Comparison of ENCODE assay signal across 8 cellular contexts in genomic region chr5:91556-92263, GRCh38. TPM values are rescaled to one million over a fixed set of nuclear protein-coding genes. Genes with fewer than 3 reads are reported as not detected.
DNase-seq lines count a peak whose midpoint lies in the region; ATAC-seq and TF ChIP-seq lines count a peak whose summit lies in the region.

TSS of gene PLEKHG4B (plus strand) at chr5:92168. CDS start at chr5:92232, 64 bp downstream.

- no peaks in the 10 kb centered on the region for H3K36me3 ChIP-seq in Caco-2 (ENCODE audit: control insufficient read depth, insufficient read depth, low read length)

- TF ChIP-seq CTCF in Caco-2 (IDR thresholded peaks at IDR 0.05; ENCODE audit: insufficient read depth in 1 of 2, low read depth in 1 of 2, low read length in 1 of 2, severe bottlenecking in 1 of 2, unreplicated experiment in 1 of 2) = no peak

- H3K4me3 Mint-ChIP-seq in Caco-2 (ENCODE audit: unreplicated experiment) = peak within 1 kb of the TSS; percentile 83
- H3K4me3 Mint-ChIP-seq in activated naive CD8-positive, alpha-beta T cell treated with anti-CD3 and anti-CD28 coated beads for 36 hours = peak within 1 kb of the TSS; percentile 53
- peak within 1 kb of the TSS; percentile 51 for H3K4me3 Mint-ChIP-seq in memory B cell

- POLR2A ChIA-PET in Caco-2 (lab: Charles Lee) = interaction anchor here (0.6 to 1.0 kb wide), 2 partner anchors 9 to 179 kb away, joined by 3 to 4 read pairs; no protein-coding TSS in a partner anchor

- peaks cover 10% of the 10 kb centered on the region for H3K9me3 Mint-ChIP-seq in Caco-2 (ENCODE audit: unreplicated experiment)
- H3K9me3 Mint-ChIP-seq in activated naive CD8-positive, alpha-beta T cell treated with anti-CD3 and anti-CD28 coated beads for 36 hours = no peaks in the 10 kb centered on the region
- H3K9me3 Mint-ChIP-seq in memory B cell = no peaks in the 10 kb centered on the region

- peak; percentile 78 to 83 for DNase-seq in Caco-2
- peak; percentile 79 for DNase-seq in NCI-H1092 treated with DMSO at 0.1 percent for 48 hours (lab: John Stamatoyannopoulos, UW)
- DNase-seq in activated naive CD8-positive, alpha-beta T cell treated with anti-CD3 and anti-CD28 coated beads for 36 hours = peak; percentile 42
- DNase-seq in memory B cell (ENCODE audit: low spot score in 2 of 2) = no peak
- DNase-seq in NCI-H2029 (lab: John Stamatoyannopoulos, UW) = no peak

- H3K9me3 ChIP-seq in Caco-2 = no peaks in the 10 kb centered on the region

- intact Hi-C loops in Caco-2 (cut with micrococcal nuclease; ENCODE audit: unreplicated experiment) = no loop called here

- CTCF ChIA-PET in Caco-2 (lab: Charles Lee) = interaction anchor here (1.7 kb wide), 1 partner anchor 9 kb away, joined by 5 read pairs; no protein-coding TSS in a partner anchor

- peaks cover 38% of the 10 kb centered on the region for H3K4me1 ChIP-seq in Caco-2

- ATAC-seq in memory B cell (ENCODE audit: low read depth) (peak; percentile 31), GM21360 (IDR thresholded peaks at IDR 0.05; ENCODE audit: unreplicated experiment) (no peak), GM18868 (IDR thresholded peaks at IDR 0.05; ENCODE audit: unreplicated experiment) (no peak), GM21737 (IDR thresholded peaks at IDR 0.05; ENCODE audit: unreplicated experiment) (no peak)

- H3K36me3 Mint-ChIP-seq in Caco-2 (ENCODE audit: insufficient read depth, unreplicated experiment) (peaks cover 9% of the 10 kb centered on the region), memory B cell (peaks cover 2% of the 10 kb centered on the region)
- no peaks in the 10 kb centered on the region for H3K36me3 Mint-ChIP-seq in activated naive CD8-positive, alpha-beta T cell treated with anti-CD3 and anti-CD28 coated beads for 36 hours

- H3K4me3 ChIP-seq in Caco-2 (ENCODE audit: low read depth, low read length) = peak within 1 kb of the TSS; percentile 47

- peaks cover 5% of the 10 kb centered on the region for H3K27me3 Mint-ChIP-seq in Caco-2 (ENCODE audit: insufficient read depth, unreplicated experiment)
- peaks cover 78% of the 10 kb centered on the region for H3K27me3 Mint-ChIP-seq in activated naive CD8-positive, alpha-beta T cell treated with anti-CD3 and anti-CD28 coated beads for 36 hours
- peaks cover 27% of the 10 kb centered on the region for H3K27me3 Mint-ChIP-seq in memory B cell

- BruUV-seq in Caco-2 (replicated peaks; lab: Mats Ljungman, UMichigan) = TSS peak; percentile 92

- peaks cover 26% of the 10 kb centered on the region for H3K4me1 Mint-ChIP-seq in Caco-2 (ENCODE audit: low read depth, unreplicated experiment)
- peaks cover 3% of the 10 kb centered on the region for H3K4me1 Mint-ChIP-seq in activated naive CD8-positive, alpha-beta T cell treated with anti-CD3 and anti-CD28 coated beads for 36 hours
- H3K4me1 Mint-ChIP-seq in memory B cell = no peaks in the 10 kb centered on the region

- no peaks in the 10 kb centered on the region for H3K27me3 ChIP-seq in Caco-2 (replicated peaks; ENCODE audit: control insufficient read depth, insufficient read depth, low read length)

- peak within 1 kb of the TSS; percentile 97 for H3K27ac Mint-ChIP-seq in Caco-2 (ENCODE audit: unreplicated experiment)
- no peak within 1 kb of the TSS for H3K27ac Mint-ChIP-seq in activated naive CD8-positive, alpha-beta T cell treated with anti-CD3 and anti-CD28 coated beads for 36 hours
- no peak within 1 kb of the TSS for H3K27ac Mint-ChIP-seq in memory B cell

RNA-seq across cellular contexts. Expression of gene PLEKHG4B, which starts in this region (rescaled TPM):
- total RNA-seq in Caco-2 (2022) = 15.0 TPM in 2 replicates
- under 1 TPM in 1 of 2 experiments, not detected in 1; 0.06 TPM for total RNA-seq in activated naive CD8-positive, alpha-beta T cell treated with anti-CD3 and anti-CD28 coated beads for 36 hours

Comparison
In these comparisons a context has a peak if more than half of its experiments do, and no peak if none do; other contexts are left out.
1. RNA of gene PLEKHG4B (total RNA-seq): 15.0 TPM in Caco-2; 0.06 TPM in activated naive CD8-positive, alpha-beta T cell treated with anti-CD3 and anti-CD28 coated beads for 36 hours; every median in the first group is over 10 times any median in the second.
2. Peak in DNase-seq in activated naive CD8-positive, alpha-beta T cell treated with anti-CD3 and anti-CD28 coated beads for 36 hours; RNA of the gene not detected or under 1 TPM.
3. DNase-seq: peak in Caco-2 (2 of 2) and NCI-H1092 treated with DMSO at 0.1 percent for 48 hours (single experiment); none in memory B cell (0 of 2) and NCI-H2029 (single experiment).
4. Peak in every context shown above with its lines, with median percentiles within 50 percentile points of each other: H3K4me3 Mint-ChIP-seq.